In the genomic region with DNA sequence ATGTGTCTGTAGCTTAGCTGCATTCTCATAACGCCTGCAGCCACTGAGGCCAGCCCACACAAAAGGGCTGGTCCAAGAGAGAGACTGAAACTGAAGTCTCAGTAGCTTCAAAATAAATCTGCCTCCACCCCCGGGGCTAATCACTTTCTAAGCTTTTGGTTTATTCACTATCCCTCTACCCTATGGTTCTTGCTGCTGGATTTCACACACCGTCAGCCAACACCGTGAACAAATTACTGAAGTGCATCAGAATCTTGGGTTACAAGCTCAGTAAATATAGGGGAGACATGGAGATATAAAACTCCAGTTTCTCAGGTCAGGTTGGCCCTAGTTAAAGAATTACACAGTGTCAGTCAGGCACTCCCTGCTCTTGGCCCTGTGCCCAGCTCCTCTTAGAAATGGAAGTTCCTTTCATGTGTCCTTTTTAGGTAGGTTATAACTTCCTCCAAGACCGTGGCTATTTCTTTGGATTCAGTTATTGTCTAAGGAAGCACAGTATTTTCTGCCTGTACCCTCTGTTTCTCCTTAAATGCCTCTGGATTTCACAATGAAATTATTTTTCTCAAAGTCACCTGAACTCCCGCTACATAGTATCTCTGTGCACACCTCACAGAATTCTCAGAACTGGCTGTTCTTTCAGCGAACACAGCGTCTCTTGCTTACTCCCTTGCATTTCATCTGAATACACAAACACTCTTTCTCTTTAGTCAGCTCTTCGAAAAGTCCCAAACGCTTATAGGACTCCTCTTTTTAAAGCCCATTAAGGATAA, we compare ENCODE assay signal across 9 cellular contexts.
DNase-seq lines count a peak whose midpoint lies in the region; ATAC-seq, FAIRE-seq and TF ChIP-seq lines count a peak whose summit lies in the region.
"Had no signal": no experiment of that assay in that cellular context is flagged by ENCODE, and none has a peak within 500 bp of the region (broad histone marks: within the 10 kb centered on the region; RNA-seq: fewer than 3 reads in every experiment).

No MANE protein-coding gene starts in this region.

- no TSS peak for BruUV-seq in endothelial cell of umbilical vein (replicated peaks; lab: Mats Ljungman, UMichigan)

- H3K27ac Mint-ChIP-seq in activated CD8-positive, alpha-beta memory T cell treated with anti-CD3 and anti-CD28 coated beads, Interleukin-2, amount 10 ng/mL, durations not matched to agents 7 days and 5 days = peak overlapping the region; percentile 13

- intact Hi-C loops in endothelial cell of umbilical vein (cut with micrococcal nuclease) = no loop called here

- no peak for ATAC-seq in activated CD8-positive, alpha-beta memory T cell treated with anti-CD3 and anti-CD28 coated beads, Interleukin-2, amount 10 ng/mL, durations not matched to agents 7 days and 5 days
- peak; percentile 79 for ATAC-seq in HG02759 (IDR thresholded peaks at IDR 0.05; ENCODE audit: unreplicated experiment)

- H3K9me3 ChIP-seq in endothelial cell of umbilical vein (replicated peaks; ENCODE audit: control insufficient read depth, insufficient read depth, low read length) = no peaks in the 10 kb centered on the region

- H3K9me1 ChIP-seq in endothelial cell of umbilical vein (replicated peaks; ENCODE audit: control insufficient read depth, extremely low read depth, insufficient read depth, low read length) = no peaks in the 10 kb centered on the region

- no peak overlapping the region for H3K9ac ChIP-seq in endothelial cell of umbilical vein (replicated peaks; ENCODE audit: extremely low read depth, insufficient read depth, low read length)

- no peaks in the 10 kb centered on the region for H3K27me3 Mint-ChIP-seq in activated CD8-positive, alpha-beta memory T cell treated with anti-CD3 and anti-CD28 coated beads, Interleukin-2, amount 10 ng/mL, durations not matched to agents 7 days and 5 days

- no peak for TF ChIP-seq CTCF in endothelial cell of umbilical vein (IDR thresholded peaks at IDR 0.05; ENCODE audit: extremely low read depth in 1 of 2, insufficient read depth in 1 of 2, low read depth in 1 of 2, low read length in 2 of 2)

- no peak for DNase-seq in activated CD8-positive, alpha-beta memory T cell treated with anti-CD3 and anti-CD28 coated beads, Interleukin-2, amount 10 ng/mL, durations not matched to agents 7 days and 5 days
- no peak for DNase-seq in activated CD8-positive, alpha-beta memory T cell treated with anti-CD3 and anti-CD28 coated beads for 24 hours
- DNase-seq in NCI-H510A treated with DMSO at 0.1 percent for 48 hours (lab: John Stamatoyannopoulos, UW) (peak; percentile 69), endothelial cell of umbilical vein (ENCODE audit: low read depth, low spot score) (peak; percentile 6), renal cortical epithelial cell (ENCODE audit: low read depth) (peak; percentile 94), GM12892 (ENCODE audit: insufficient read length) (no peak), AG08395 (ENCODE audit: low spot score) (no peak)

- H3K4me3 ChIP-seq in endothelial cell of umbilical vein (replicated peaks in 1 of 3; ENCODE audit: insufficient read depth in 1 of 3, low read depth in 1 of 3, low read length in 3 of 3) = no peak overlapping the region

- peak overlapping the region; percentile 4 for H2AFZ ChIP-seq in endothelial cell of umbilical vein (ENCODE audit: low read depth, low read length)

- H3K9me3 Mint-ChIP-seq in activated CD8-positive, alpha-beta memory T cell treated with anti-CD3 and anti-CD28 coated beads, Interleukin-2, amount 10 ng/mL, durations not matched to agents 7 days and 5 days (ENCODE audit: low read depth) = no peaks in the 10 kb centered on the region

- H3K36me3 Mint-ChIP-seq in activated CD8-positive, alpha-beta memory T cell treated with anti-CD3 and anti-CD28 coated beads, Interleukin-2, amount 10 ng/mL, durations not matched to agents 7 days and 5 days = no peaks in the 10 kb centered on the region

- TF ChIP-seq POLR2A in endothelial cell of umbilical vein (IDR thresholded peaks at IDR 0.05; ENCODE audit: low read depth, low read length) (no peak), GM12892 (IDR thresholded peaks at IDR 0.05; ENCODE audit: low read depth, low read length) (no peak)

- no peaks in the 10 kb centered on the region for H3K79me2 ChIP-seq in endothelial cell of umbilical vein (ENCODE audit: control insufficient read depth, insufficient read depth, low read length)

- H3K4me1 Mint-ChIP-seq in activated CD8-positive, alpha-beta memory T cell treated with anti-CD3 and anti-CD28 coated beads, Interleukin-2, amount 10 ng/mL, durations not matched to agents 7 days and 5 days = peaks cover 7% of the 10 kb centered on the region

- H3K27ac ChIP-seq in endothelial cell of umbilical vein (ENCODE audit: insufficient read depth, low read depth, low read length) = no peak overlapping the region

- POLR2A ChIA-PET in endothelial cell of umbilical vein (lab: Charles Lee) = no interaction called here

- no peak overlapping the region for H3K4me3 Mint-ChIP-seq in activated CD8-positive, alpha-beta memory T cell treated with anti-CD3 and anti-CD28 coated beads, Interleukin-2, amount 10 ng/mL, durations not matched to agents 7 days and 5 days

- CTCF ChIA-PET in activated CD8-positive, alpha-beta memory T cell treated with anti-CD3 and anti-CD28 coated beads, Interleukin-2, amount 10 ng/mL, durations not matched to agents 7 days and 5 days (lab: Charles Lee) = interaction anchor here (1.3 to 1.4 kb wide), 2 partner anchors 17 to 252 kb away, joined by 3 to 4 read pairs; no protein-coding TSS in a partner anchor
- CTCF ChIA-PET in endothelial cell of umbilical vein (lab: Charles Lee) = interaction anchor here (0.6 to 0.9 kb wide), 2 partner anchors 12 kb away, joined by 3 read pairs; no protein-coding TSS in a partner anchor

- H3K4me2 ChIP-seq in endothelial cell of umbilical vein (ENCODE audit: insufficient read depth, low read length) = no peak overlapping the region

- H3K27me3 ChIP-seq in endothelial cell of umbilical vein (ENCODE audit: control insufficient read depth in 2 of 2, insufficient read depth in 2 of 2, low read length in 2 of 2) = no peaks in the 10 kb centered on the region

- H3K4me1 ChIP-seq in endothelial cell of umbilical vein (ENCODE audit: control insufficient read depth, extremely low read depth, insufficient read depth, low read length) = peaks cover 12% of the 10 kb centered on the region

- H4K20me1 ChIP-seq in endothelial cell of umbilical vein (replicated peaks; ENCODE audit: control insufficient read depth, extremely low read depth, insufficient read depth, low read length) = no peaks in the 10 kb centered on the region

- FAIRE-seq in endothelial cell of umbilical vein (lab: Jason Lieb, UNC) = no peak
- FAIRE-seq in GM12892 (lab: Jason Lieb, UNC) = no peak
- FAIRE-seq: G401.6 had no signal

- dilution Hi-C loops in endothelial cell of umbilical vein (cut with MboI; ENCODE audit: extremely low pct_ligation_motif_present, low sequenced_read_pairs) = no loop called here

- no peaks in the 10 kb centered on the region for H3K36me3 ChIP-seq in endothelial cell of umbilical vein (ENCODE audit: control insufficient read depth in 2 of 2, extremely low read depth in 1 of 2, insufficient read depth in 2 of 2, low read length in 2 of 2)

TF ChIP-seq in endothelial cell of umbilical vein, 7 proteins besides CTCF, POLR2A, EP300 and RAD21:
- no peak for TF ChIP-seq MYC (IDR thresholded peaks at IDR 0.05; ENCODE audit: low read depth, low read length)
- TF ChIP-seq JUN (IDR thresholded peaks at IDR 0.05; ENCODE audit: borderline replicate concordance, insufficient read depth, insufficient read length, low read depth) = no peak
- TF ChIP-seq EZH2 (IDR thresholded peaks at IDR 0.05; ENCODE audit: borderline replicate concordance, low read depth, low read length, severe bottlenecking) = no peak
- no peak for TF ChIP-seq GATA2 (IDR thresholded peaks at IDR 0.05; ENCODE audit: insufficient read depth, insufficient read length, low read depth, low read length)
- no peak for TF ChIP-seq POLR2AphosphoS5 (IDR thresholded peaks at IDR 0.05; ENCODE audit: insufficient read depth, low read depth, low read length)
- TF ChIP-seq, protein P1, sequence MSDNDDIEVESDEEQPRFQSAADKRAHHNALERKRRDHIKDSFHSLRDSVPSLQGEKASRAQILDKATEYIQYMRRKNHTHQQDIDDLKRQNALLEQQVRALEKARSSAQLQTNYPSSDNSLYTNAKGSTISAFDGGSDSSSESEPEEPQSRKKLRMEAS (IDR thresholded peaks at IDR 0.05; ENCODE audit: insufficient read depth, insufficient read length) = no peak
- TF ChIP-seq FOS (IDR thresholded peaks at IDR 0.05; ENCODE audit: borderline replicate concordance, insufficient read depth, low read length) = no peak

Comparison
In these comparisons a context has a peak if more than half of its experiments do, and no peak if none do; other contexts are left out.
1. DNase-seq: peak in NCI-H510A treated with DMSO at 0.1 percent for 48 hours (single experiment), endothelial cell of umbilical vein (single experiment) and renal cortical epithelial cell (single experiment); none in activated CD8-positive, alpha-beta memory T cell treated with anti-CD3 and anti-CD28 coated beads, Interleukin-2, amount 10 ng/mL, durations not matched to agents 7 days and 5 days (single experiment), activated CD8-positive, alpha-beta memory T cell treated with anti-CD3 and anti-CD28 coated beads for 24 hours (single experiment), GM12892 (single experiment) and AG08395 (single experiment).